In the genomic region with DNA sequence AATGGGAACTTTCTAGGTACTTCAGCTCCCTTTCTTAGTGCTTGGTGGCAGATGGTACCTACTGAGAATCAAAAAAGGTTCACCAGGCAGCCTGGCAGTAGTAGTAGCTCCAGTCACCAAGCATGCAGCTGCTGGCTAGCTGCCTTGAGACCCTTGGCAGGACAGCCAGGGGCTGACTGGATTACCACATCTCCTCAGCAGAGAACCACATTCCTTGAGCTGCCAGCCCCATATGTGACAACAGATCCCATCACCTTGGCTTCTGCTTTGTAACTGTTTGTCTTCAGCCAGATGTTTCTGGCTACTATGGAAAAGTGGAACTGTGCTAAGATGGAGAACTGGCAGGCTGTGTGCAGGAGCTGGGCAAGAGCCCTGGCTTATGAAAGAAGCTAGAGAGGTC, we compare ENCODE assay signal across 25 cellular contexts. TPM values are rescaled to one million over a fixed set of nuclear protein-coding genes. Genes with fewer than 3 reads are reported as not detected.
"Had no signal": no experiment of that assay in that cellular context is flagged by ENCODE, and none has a peak within 500 bp of the region (broad histone marks: within the 10 kb centered on the region; RNA-seq: fewer than 3 reads in every experiment).

No MANE protein-coding gene starts in this region.

- H3K36me3 ChIP-seq: ovary had no signal

- H3K9me3 Mint-ChIP-seq: effector memory CD8-positive, alpha-beta T cell; memory B cell; natural killer cell; stimulated activated effector memory CD8-positive, alpha-beta T cell treated with anti-CD3 and anti-CD28 coated beads, Interleukin-12 subunit alpha, Interleukin-12 subunit beta, amount 100 ng/mL, for 72 hours; type B pancreatic cell had no signal

- DNase-seq: cortex of kidney; effector memory CD8-positive, alpha-beta T cell; foreskin keratinocyte; heart right ventricle; hippocampal formation; left colon; natural killer cell; occipital lobe; ovary; posterior cingulate gyrus; stimulated activated CD4-positive, alpha-beta T cell treated with anti-CD3 and anti-CD28 coated beads, Interleukin-2, amount 100 ng/mL, for 24 hours; stimulated activated CD4-positive, alpha-beta T cell treated with anti-CD3 and anti-CD28 coated beads, Interleukin-4, amount 100 ng/mL, for 24 hours; stimulated activated naive CD8-positive, alpha-beta T cell treated with anti-CD3 and anti-CD28 coated beads, Interleukin-15, Interleukin-2, amounts not matched to agents 100 U/mL and 50 U/mL, for 24 hours; substantia nigra; testis; tibial artery had no signal

- H3K36me3 Mint-ChIP-seq: natural killer cell had no signal

- ATAC-seq: effector memory CD8-positive, alpha-beta T cell; foreskin keratinocyte; gastroesophageal sphincter; left colon; natural killer cell; sciatic nerve; stimulated activated effector memory CD8-positive, alpha-beta T cell treated with anti-CD3 and anti-CD28 coated beads, Interleukin-12 subunit alpha, Interleukin-12 subunit beta, amount 100 ng/mL, for 72 hours; stimulated activated naive CD8-positive, alpha-beta T cell treated with anti-CD3 and anti-CD28 coated beads, Interleukin-15, Interleukin-2, amounts not matched to agents 100 U/mL and 50 U/mL, for 24 hours had no signal

- H3K27ac ChIP-seq: foreskin keratinocyte, gastroesophageal sphincter, heart right ventricle, ovary, testis, tibial artery had no signal

- H3K4me3 Mint-ChIP-seq: effector memory CD8-positive, alpha-beta T cell; memory B cell; natural killer cell; stimulated activated effector memory CD8-positive, alpha-beta T cell treated with anti-CD3 and anti-CD28 coated beads, Interleukin-12 subunit alpha, Interleukin-12 subunit beta, amount 100 ng/mL, for 72 hours; type B pancreatic cell had no signal

- H3K4me1 Mint-ChIP-seq: memory B cell; stimulated activated effector memory CD8-positive, alpha-beta T cell treated with anti-CD3 and anti-CD28 coated beads, Interleukin-12 subunit alpha, Interleukin-12 subunit beta, amount 100 ng/mL, for 72 hours had no signal

- H3K4me1 ChIP-seq: foreskin keratinocyte, gastroesophageal sphincter, testis, tibial artery had no signal

- H3K27me3 Mint-ChIP-seq: effector memory CD8-positive, alpha-beta T cell; memory B cell; type B pancreatic cell had no signal

- H3K27ac Mint-ChIP-seq: memory B cell; natural killer cell; stimulated activated effector memory CD8-positive, alpha-beta T cell treated with anti-CD3 and anti-CD28 coated beads, Interleukin-12 subunit alpha, Interleukin-12 subunit beta, amount 100 ng/mL, for 72 hours; type B pancreatic cell had no signal

- H3K27me3 ChIP-seq: foreskin keratinocyte, gastroesophageal sphincter, heart right ventricle, ovary, testis, tibial artery had no signal

- H3K4me3 ChIP-seq: gastroesophageal sphincter, heart right ventricle, lung, ovary, testis, tibial artery had no signal

- H3K9me3 ChIP-seq: gastroesophageal sphincter, heart right ventricle, ovary, testis, tibial artery had no signal

RNA-seq across cellular contexts. Expression of gene CHRM4, which starts 39.6 kb away (rescaled TPM):
- total RNA-seq: fibroblast of lung, foreskin keratinocyte, sciatic nerve, skeletal muscle tissue had no signal
- polyA plus RNA-seq: foreskin keratinocyte, liver had no signal
